In genomic region chr9:133103183-133103986, GRCh38 we compare ENCODE assay signal across 8 cellular contexts. TPM values are rescaled to one million over a fixed set of nuclear protein-coding genes. Genes with fewer than 3 reads are reported as not detected.
DNase-seq lines count a peak whose midpoint lies in the region; ATAC-seq and TF ChIP-seq lines count a peak whose summit lies in the region.

No MANE protein-coding gene starts in this region.

- DNase-seq in activated gamma-delta T cell treated with Interleukin-2 at 50 U/mL for 16 hours (peak; percentile 53), activated gamma-delta T cell (lab: John Stamatoyannopoulos, UW) (no peak), SJCRH30 (peak; percentile 53 to 74), adipocyte (ENCODE audit: low read depth) (peak; percentile 71), cardiac septum (ENCODE audit: low spot score) (peak; percentile 89), prostate gland (ENCODE audit: low spot score) (peak; percentile 52)

- no peak overlapping the region for H3K9ac ChIP-seq in adipocyte (ENCODE audit: low read length)

- H3K36me3 ChIP-seq in SJCRH30 (peaks cover 18% of the 10 kb centered on the region), adipocyte (ENCODE audit: control insufficient read depth, insufficient read depth, low read length, severe bottlenecking) (peaks cover 80% of the 10 kb centered on the region), prostate gland (peaks cover 29 to 47% of the 10 kb centered on the region in 2 donors)

- no peak overlapping the region for H3K27ac ChIP-seq in SJCRH30
- no peak overlapping the region for H3K27ac ChIP-seq in prostate gland

- ATAC-seq in HG03108 (IDR thresholded peaks at IDR 0.05; ENCODE audit: unreplicated experiment) (no peak), GM18517 (IDR thresholded peaks at IDR 0.05; ENCODE audit: unreplicated experiment) (no peak)

- no peak for TF ChIP-seq POLR2A in prostate gland (IDR thresholded peaks at IDR 0.05)

- intact Hi-C loops in cardiac septum (cut with DNase I), result loop anchor here (1.0 to 5.0 kb wide), 2 partner anchors 44 to 61 kb away; no protein-coding TSS in a partner anchor
- intact Hi-C loops in prostate gland (cut with DNase I), result no loop called here

- no peaks in the 10 kb centered on the region for H3K9me3 ChIP-seq in SJCRH30 (replicated peaks)
- H3K9me3 ChIP-seq in adipocyte (ENCODE audit: control insufficient read depth, low read length), result no peaks in the 10 kb centered on the region
- H3K9me3 ChIP-seq in prostate gland, result no peaks in the 10 kb centered on the region

- H3K27me3 ChIP-seq in SJCRH30, result no peaks in the 10 kb centered on the region
- no peaks in the 10 kb centered on the region for H3K27me3 ChIP-seq in adipocyte (replicated peaks; ENCODE audit: control insufficient read depth, insufficient read depth, low read length)
- H3K27me3 ChIP-seq in prostate gland (replicated peaks; ENCODE audit: insufficient read depth), result no peaks in the 10 kb centered on the region

- H3K4me3 ChIP-seq in SJCRH30 (no peak overlapping the region), adipocyte (ENCODE audit: low read length) (no peak overlapping the region), prostate gland (no peak overlapping the region)

- peak; percentile 95 to 100 (median 98) for TF ChIP-seq CTCF in prostate gland (IDR thresholded peaks at IDR 0.05)

- H3K4me1 ChIP-seq in SJCRH30, result no peaks in the 10 kb centered on the region
- no peaks in the 10 kb centered on the region for H3K4me1 ChIP-seq in adipocyte (ENCODE audit: control insufficient read depth, insufficient read depth, low read length)
- no peaks in the 10 kb centered on the region for H3K4me1 ChIP-seq in prostate gland (replicated peaks)

- WGBS in prostate gland, result 36% methylated on average over 13 of the region's 14 CpGs

RNA-seq across cellular contexts. Expression of gene RALGDS, which starts 17.7 kb away (rescaled TPM):
- total RNA-seq in SJCRH30 (2014; rRNA removed; shearing (Covaris generic)), result 21.5 and 26.9 TPM in 2 replicates
- total RNA-seq in cardiac septum, result 23.9 TPM
- total RNA-seq in prostate gland, result 10 to 100 TPM; 49.6 to 77.4 TPM

RNA-seq across cellular contexts. Expression of gene CEL, which starts 41.6 kb away (rescaled TPM):
- 0.53 and 0.71 TPM in 2 replicates for total RNA-seq in SJCRH30 (2014; rRNA removed; shearing (Covaris generic))
- total RNA-seq in cardiac septum (0.59 TPM), prostate gland (1 to 10 TPM; 1.7 to 2.8 TPM)
